Comparison of ENCODE assay signal across 1 cellular context in the genomic region with DNA sequence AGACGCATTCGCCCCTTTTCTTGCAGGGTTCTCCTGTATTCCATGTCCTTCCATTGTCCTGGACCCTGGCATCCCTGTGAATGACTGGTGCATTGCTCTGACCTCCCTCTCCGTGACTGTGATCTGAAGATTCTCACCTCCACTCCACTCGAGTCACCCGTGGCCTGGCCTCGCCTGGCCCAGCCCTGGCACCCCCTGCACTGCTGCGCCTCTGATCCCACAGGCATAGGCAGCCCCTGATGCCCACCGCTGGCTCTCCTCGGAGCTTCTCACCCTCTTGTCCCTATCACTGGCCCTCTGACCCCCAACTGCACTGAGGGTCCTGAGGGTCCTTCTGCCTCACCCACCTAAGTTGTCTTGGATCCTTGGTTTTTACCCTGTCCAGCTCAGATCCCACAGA.
TF ChIP-seq lines count a peak whose summit lies in the region.

No MANE protein-coding gene starts in this region.

TF ChIP-seq in HepG2, 621 proteins besides CTCF, POLR2A, EP300 and RAD21:
- TF ChIP-seq, protein P1, sequence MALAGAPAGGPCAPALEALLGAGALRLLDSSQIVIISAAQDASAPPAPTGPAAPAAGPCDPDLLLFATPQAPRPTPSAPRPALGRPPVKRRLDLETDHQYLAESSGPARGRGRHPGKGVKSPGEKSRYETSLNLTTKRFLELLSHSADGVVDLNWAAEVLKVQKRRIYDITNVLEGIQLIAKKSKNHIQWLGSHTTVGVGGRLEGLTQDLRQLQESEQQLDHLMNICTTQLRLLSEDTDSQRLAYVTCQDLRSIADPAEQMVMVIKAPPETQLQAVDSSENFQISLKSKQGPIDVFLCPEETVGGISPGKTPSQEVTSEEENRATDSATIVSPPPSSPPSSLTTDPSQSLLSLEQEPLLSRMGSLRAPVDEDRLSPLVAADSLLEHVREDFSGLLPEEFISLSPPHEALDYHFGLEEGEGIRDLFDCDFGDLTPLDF (CRISPR knock-in tag; IDR thresholded peaks at IDR 0.05): no peak
- no peak for TF ChIP-seq ATM (IDR thresholded peaks at IDR 0.05; ENCODE audit: borderline replicate concordance)
- no peak for TF ChIP-seq CBX1 (IDR thresholded peaks at IDR 0.05; ENCODE audit: low read depth)
- TF ChIP-seq, protein P2, sequence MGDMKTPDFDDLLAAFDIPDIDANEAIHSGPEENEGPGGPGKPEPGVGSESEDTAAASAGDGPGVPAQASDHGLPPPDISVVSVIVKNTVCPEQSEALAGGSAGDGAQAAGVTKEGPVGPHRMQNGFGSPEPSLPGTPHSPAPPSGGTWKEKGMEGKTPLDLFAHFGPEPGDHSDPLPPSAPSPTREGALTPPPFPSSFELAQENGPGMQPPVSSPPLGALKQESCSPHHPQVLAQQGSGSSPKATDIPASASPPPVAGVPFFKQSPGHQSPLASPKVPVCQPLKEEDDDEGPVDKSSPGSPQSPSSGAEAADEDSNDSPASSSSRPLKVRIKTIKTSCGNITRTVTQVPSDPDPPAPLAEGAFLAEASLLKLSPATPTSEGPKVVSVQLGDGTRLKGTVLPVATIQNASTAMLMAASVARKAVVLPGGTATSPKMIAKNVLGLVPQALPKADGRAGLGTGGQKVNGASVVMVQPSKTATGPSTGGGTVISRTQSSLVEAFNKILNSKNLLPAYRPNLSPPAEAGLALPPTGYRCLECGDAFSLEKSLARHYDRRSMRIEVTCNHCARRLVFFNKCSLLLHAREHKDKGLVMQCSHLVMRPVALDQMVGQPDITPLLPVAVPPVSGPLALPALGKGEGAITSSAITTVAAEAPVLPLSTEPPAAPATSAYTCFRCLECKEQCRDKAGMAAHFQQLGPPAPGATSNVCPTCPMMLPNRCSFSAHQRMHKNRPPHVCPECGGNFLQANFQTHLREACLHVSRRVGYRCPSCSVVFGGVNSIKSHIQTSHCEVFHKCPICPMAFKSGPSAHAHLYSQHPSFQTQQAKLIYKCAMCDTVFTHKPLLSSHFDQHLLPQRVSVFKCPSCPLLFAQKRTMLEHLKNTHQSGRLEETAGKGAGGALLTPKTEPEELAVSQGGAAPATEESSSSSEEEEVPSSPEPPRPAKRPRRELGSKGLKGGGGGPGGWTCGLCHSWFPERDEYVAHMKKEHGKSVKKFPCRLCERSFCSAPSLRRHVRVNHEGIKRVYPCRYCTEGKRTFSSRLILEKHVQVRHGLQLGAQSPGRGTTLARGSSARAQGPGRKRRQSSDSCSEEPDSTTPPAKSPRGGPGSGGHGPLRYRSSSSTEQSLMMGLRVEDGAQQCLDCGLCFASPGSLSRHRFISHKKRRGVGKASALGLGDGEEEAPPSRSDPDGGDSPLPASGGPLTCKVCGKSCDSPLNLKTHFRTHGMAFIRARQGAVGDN (CRISPR knock-in tag; IDR thresholded peaks at IDR 0.05): 0 out of 2 replicates have a peak, but pooled peaks have one; percentile 12
- no peak for TF ChIP-seq NFIB (CRISPR knock-in tag; IDR thresholded peaks at IDR 0.05; ENCODE audit: borderline replicate concordance)
- TF ChIP-seq, protein P3, sequence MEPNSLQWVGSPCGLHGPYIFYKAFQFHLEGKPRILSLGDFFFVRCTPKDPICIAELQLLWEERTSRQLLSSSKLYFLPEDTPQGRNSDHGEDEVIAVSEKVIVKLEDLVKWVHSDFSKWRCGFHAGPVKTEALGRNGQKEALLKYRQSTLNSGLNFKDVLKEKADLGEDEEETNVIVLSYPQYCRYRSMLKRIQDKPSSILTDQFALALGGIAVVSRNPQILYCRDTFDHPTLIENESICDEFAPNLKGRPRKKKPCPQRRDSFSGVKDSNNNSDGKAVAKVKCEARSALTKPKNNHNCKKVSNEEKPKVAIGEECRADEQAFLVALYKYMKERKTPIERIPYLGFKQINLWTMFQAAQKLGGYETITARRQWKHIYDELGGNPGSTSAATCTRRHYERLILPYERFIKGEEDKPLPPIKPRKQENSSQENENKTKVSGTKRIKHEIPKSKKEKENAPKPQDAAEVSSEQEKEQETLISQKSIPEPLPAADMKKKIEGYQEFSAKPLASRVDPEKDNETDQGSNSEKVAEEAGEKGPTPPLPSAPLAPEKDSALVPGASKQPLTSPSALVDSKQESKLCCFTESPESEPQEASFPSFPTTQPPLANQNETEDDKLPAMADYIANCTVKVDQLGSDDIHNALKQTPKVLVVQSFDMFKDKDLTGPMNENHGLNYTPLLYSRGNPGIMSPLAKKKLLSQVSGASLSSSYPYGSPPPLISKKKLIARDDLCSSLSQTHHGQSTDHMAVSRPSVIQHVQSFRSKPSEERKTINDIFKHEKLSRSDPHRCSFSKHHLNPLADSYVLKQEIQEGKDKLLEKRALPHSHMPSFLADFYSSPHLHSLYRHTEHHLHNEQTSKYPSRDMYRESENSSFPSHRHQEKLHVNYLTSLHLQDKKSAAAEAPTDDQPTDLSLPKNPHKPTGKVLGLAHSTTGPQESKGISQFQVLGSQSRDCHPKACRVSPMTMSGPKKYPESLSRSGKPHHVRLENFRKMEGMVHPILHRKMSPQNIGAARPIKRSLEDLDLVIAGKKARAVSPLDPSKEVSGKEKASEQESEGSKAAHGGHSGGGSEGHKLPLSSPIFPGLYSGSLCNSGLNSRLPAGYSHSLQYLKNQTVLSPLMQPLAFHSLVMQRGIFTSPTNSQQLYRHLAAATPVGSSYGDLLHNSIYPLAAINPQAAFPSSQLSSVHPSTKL (CRISPR knock-in tag; IDR thresholded peaks at IDR 0.05): no peak
- no peak for TF ChIP-seq FOSL2 (CRISPR knock-in tag; IDR thresholded peaks at IDR 0.05)
- no peak for TF ChIP-seq HNF4G (IDR thresholded peaks at IDR 0.05; ENCODE audit: borderline replicate concordance, low read depth, low read length)
- TF ChIP-seq HNF4G (CRISPR knock-in tag; IDR thresholded peaks at IDR 0.05; ENCODE audit: borderline replicate concordance, low read depth): no peak
